In genomic region chr7:147941316-147941715, GRCh38 we compare ENCODE assay signal across 23 cellular contexts.
A peak's percentile ranks its signal among the peaks of the same experiment; 100 is the strongest.
DNase-seq lines count a peak whose midpoint lies in the region; TF ChIP-seq lines count a peak whose summit lies in the region.
"Had no signal": no experiment of that assay in that cellular context is flagged by ENCODE, and none has a peak within 500 bp of the region (broad histone marks: within the 10 kb centered on the region; RNA-seq: fewer than 3 reads in every experiment).

No MANE protein-coding gene starts in this region.

- H3K9me3 ChIP-seq in GM23248 (ENCODE audit: low read depth) = no peaks in the 10 kb centered on the region
- H3K9me3 ChIP-seq: HAP-1 had no signal

- H3F3A ChIP-seq in GM23248 (ENCODE audit: insufficient read depth) = no peaks in the 10 kb centered on the region

- no peak for TF ChIP-seq CTCF in progenitor cell of endocrine pancreas (IDR thresholded peaks at IDR 0.05; ENCODE audit: unreplicated experiment)

- H3K27me3 ChIP-seq in GM23248 (replicated peaks; ENCODE audit: insufficient read depth) = no peaks in the 10 kb centered on the region

- no peaks in the 10 kb centered on the region for H3K79me2 ChIP-seq in GM23248 (ENCODE audit: insufficient read depth)

- H3K27ac ChIP-seq in GM23248 = no peak overlapping the region

- no peaks in the 10 kb centered on the region for H3K36me3 ChIP-seq in GM23248 (ENCODE audit: low read depth)
- H3K36me3 ChIP-seq: HAP-1 had no signal

- no peaks in the 10 kb centered on the region for H4K20me1 ChIP-seq in GM23248 (ENCODE audit: insufficient read depth)

- no peaks in the 10 kb centered on the region for H3K9me2 ChIP-seq in GM23248 (ENCODE audit: insufficient read depth)

- WGBS in GM23248 (ENCODE audit: low coverage in 1 of 2, low lambda C conversion rate in 2 of 2, missing lambda C conversion rate in 2 of 2), 2 experiments = 8 to 12% methylated on average over 5 of the region's 5 CpGs

- peaks cover 14% of the 10 kb centered on the region for H3K4me1 Mint-ChIP-seq in progenitor cell of endocrine pancreas (ENCODE audit: low read depth)
- H3K4me1 Mint-ChIP-seq: CD8-positive, alpha-beta memory T cell had no signal

- no peak overlapping the region for H3K4me2 ChIP-seq in GM23248 (ENCODE audit: unreplicated experiment)
- H3K4me2 ChIP-seq: SK-N-SH had no signal

- DNase-seq in NCI-H1105 (lab: John Stamatoyannopoulos, UW) (peak; percentile 7), NCI-H1105 treated with DMSO at 0.1 percent for 48 hours (lab: John Stamatoyannopoulos, UW) (no peak), COR-L47 (lab: John Stamatoyannopoulos, UW) (peak; percentile 43), globus pallidus (ENCODE audit: low spot score) (peak; percentile 43), progenitor cell of endocrine pancreas (ENCODE audit: low spot score, unreplicated experiment) (no peak), NCI-H2029 treated with DMSO at 0.1 percent for 48 hours (lab: John Stamatoyannopoulos, UW) (no peak), GM23248 (no peak), SKM-1 (lab: John Stamatoyannopoulos, UW; ENCODE audit: unreplicated experiment) (no peak)
- DNase-seq: 8988T; C1 segment of cervical spinal cord; CD8-positive, alpha-beta memory T cell; EL; GF-D8; KG1; NCI-H1092; NCI-H1694; NCI-H2081 treated with DMSO at 0.1 percent for 48 hours; NCI-H345; NCI-H524; NK-92 treated with Interleukin-12 subunit alpha and Interleukin-12 subunit beta, amount 100 ng/mL, for 24 hours; SIG-M5; SK-N-SH had no signal

- H3K4me3 Mint-ChIP-seq in progenitor cell of endocrine pancreas (ENCODE audit: low read depth) = no peak overlapping the region
- H3K4me3 Mint-ChIP-seq: CD8-positive, alpha-beta memory T cell had no signal

- no peak overlapping the region for H3K4me3 ChIP-seq in GM23248
- H3K4me3 ChIP-seq: HAP-1 had no signal

- H3K9ac ChIP-seq in GM23248 = no peak overlapping the region
- H3K9ac ChIP-seq: SK-N-SH had no signal

- no peaks in the 10 kb centered on the region for H3K36me3 Mint-ChIP-seq in progenitor cell of endocrine pancreas (ENCODE audit: insufficient read depth)
- H3K36me3 Mint-ChIP-seq: CD8-positive, alpha-beta memory T cell had no signal

- no peaks in the 10 kb centered on the region for H3K27me3 Mint-ChIP-seq in progenitor cell of endocrine pancreas
- H3K27me3 Mint-ChIP-seq: CD8-positive, alpha-beta memory T cell had no signal

- in situ Hi-C loops in GM23248 (cut with MboI) = no loop called here

- H3K27ac Mint-ChIP-seq in progenitor cell of endocrine pancreas = peak overlapping the region; percentile 60
- H3K27ac Mint-ChIP-seq: CD8-positive, alpha-beta memory T cell had no signal

- H2AFZ ChIP-seq in GM23248 = no peak overlapping the region

- H3K4me1 ChIP-seq in GM23248 (ENCODE audit: insufficient read depth) = no peaks in the 10 kb centered on the region
- H3K4me1 ChIP-seq: HAP-1 had no signal

- H3K9me3 Mint-ChIP-seq in progenitor cell of endocrine pancreas (ENCODE audit: low read depth) = no peaks in the 10 kb centered on the region

Comparison
In these comparisons a context has a peak if more than half of its experiments do, and no peak if none do; other contexts are left out.
1. DNase-seq: peak in NCI-H1105 (single experiment), COR-L47 (single experiment) and globus pallidus (single experiment); none in NCI-H1105 treated with DMSO at 0.1 percent for 48 hours (single experiment), progenitor cell of endocrine pancreas (single experiment), NCI-H2029 treated with DMSO at 0.1 percent for 48 hours (single experiment), GM23248 (single experiment) and SKM-1 (single experiment).